Comparison of ENCODE assay signal across 11 cellular contexts in genomic region chr7:6161463-6162330, GRCh38. TPM values are rescaled to one million over a fixed set of nuclear protein-coding genes. Genes with fewer than 3 reads are reported as not detected.
A peak's percentile ranks its signal among the peaks of the same experiment; 100 is the strongest.
DNase-seq lines count a peak whose midpoint lies in the region; ATAC-seq and TF ChIP-seq lines count a peak whose summit lies in the region.
"Had no signal": no experiment of that assay in that cellular context is flagged by ENCODE, and none has a peak within 500 bp of the region (broad histone marks: within the 10 kb centered on the region; RNA-seq: fewer than 3 reads in every experiment).

No MANE protein-coding gene starts in this region.

- H3K9me3 Mint-ChIP-seq in mesothelial cell of epicardium, result no peaks in the 10 kb centered on the region
- H3K9me3 Mint-ChIP-seq: T-cell had no signal

- no peaks in the 10 kb centered on the region for H3K27me3 Mint-ChIP-seq in mesothelial cell of epicardium (ENCODE audit: low read depth)
- H3K27me3 Mint-ChIP-seq: T-cell had no signal

- ATAC-seq in GM19395 (IDR thresholded peaks at IDR 0.05; ENCODE audit: unreplicated experiment), result peak; percentile 78
- no peak for ATAC-seq in HG03025 (IDR thresholded peaks at IDR 0.05; ENCODE audit: low FRiP score, unreplicated experiment)
- no peak for ATAC-seq in GM19324 (IDR thresholded peaks at IDR 0.05; ENCODE audit: low FRiP score, unreplicated experiment)
- no peak for ATAC-seq in HG03354 (IDR thresholded peaks at IDR 0.05; ENCODE audit: poor library complexity, severe bottlenecking, unreplicated experiment)
- ATAC-seq: T-cell had no signal

- H3K9ac ChIP-seq in KMS-11, result peak overlapping the region; percentile 26; the same call in 1 of the 2 replicates

- H3K36me3 ChIP-seq in KMS-11 (ENCODE audit: insufficient read depth) (peaks cover 2% of the 10 kb centered on the region; the same call in 1 of the 2 replicates), muscle layer of duodenum (ENCODE audit: control insufficient read depth in 1 of 2, insufficient read depth in 2 of 2, low read length in 2 of 2) (peaks cover 12 to 30% of the 10 kb centered on the region in 2 donors)

- no peak overlapping the region for H3K27ac Mint-ChIP-seq in mesothelial cell of epicardium
- H3K27ac Mint-ChIP-seq: T-cell had no signal

- no peak overlapping the region for H3K4me3 Mint-ChIP-seq in mesothelial cell of epicardium
- H3K4me3 Mint-ChIP-seq: T-cell had no signal

- H3K9me3 ChIP-seq in muscle layer of duodenum (ENCODE audit: control insufficient read depth in 1 of 2, low read length in 2 of 2), result no peaks in the 10 kb centered on the region
- H3K9me3 ChIP-seq: Caco-2 had no signal

- peak overlapping the region; percentile 9; the same call in 1 of the 2 replicates for H2AFZ ChIP-seq in KMS-11 (ENCODE audit: low read depth)

- no peaks in the 10 kb centered on the region; the same call in 1 of the 2 replicates for H3K79me2 ChIP-seq in KMS-11 (ENCODE audit: insufficient read depth, low read depth)

- no peaks in the 10 kb centered on the region for H4K20me1 ChIP-seq in KMS-11 (ENCODE audit: insufficient read depth)

- DNase-seq in GM12864 (ENCODE audit: low read depth) (peak; percentile 13), mesothelial cell of epicardium (ENCODE audit: low spot score in 2 of 2, unreplicated experiment in 2 of 2) (no peak)
- DNase-seq: Caco-2, NCI-H2081, T-cell had no signal

- peaks cover 12% of the 10 kb centered on the region for H3K36me3 Mint-ChIP-seq in mesothelial cell of epicardium

- H3K27ac ChIP-seq in KMS-11, result peak overlapping the region; percentile 75
- peak overlapping the region; percentile 63 for H3K27ac ChIP-seq in muscle layer of duodenum (ENCODE audit: low read length)

- H3K4me3 ChIP-seq in GM12864 (ENCODE audit: low read depth, low read length) (no peak overlapping the region), KMS-11 (IDR thresholded peaks at IDR 0.05; ENCODE audit: insufficient read depth, low read depth, low read length) (no peak overlapping the region), muscle layer of duodenum (ENCODE audit: low read depth in 1 of 2, low read length in 2 of 2) (no peak overlapping the region)

- H3K27me3 ChIP-seq in KMS-11 (ENCODE audit: insufficient read depth, low read depth) (no peaks in the 10 kb centered on the region), muscle layer of duodenum (ENCODE audit: low read depth, low read length) (no peaks in the 10 kb centered on the region)

- peak overlapping the region; percentile 62 for H3K4me2 ChIP-seq in KMS-11

- no peak for TF ChIP-seq CTCF in GM12864 (IDR thresholded peaks at IDR 0.05; ENCODE audit: low read depth, low read length, missing control alignments)
- no peak for TF ChIP-seq CTCF in KMS-11 (conservative IDR thresholded peaks at IDR 0.05; ENCODE audit: low read depth, low read length)
- no peak for TF ChIP-seq CTCF in mesothelial cell of epicardium (IDR thresholded peaks at IDR 0.05; ENCODE audit: unreplicated experiment)

- peaks cover 19% of the 10 kb centered on the region for H3K4me1 Mint-ChIP-seq in mesothelial cell of epicardium

- peaks cover 53% of the 10 kb centered on the region for H3K4me1 ChIP-seq in KMS-11 (ENCODE audit: low read depth, poor library complexity, severe bottlenecking)
- H3K4me1 ChIP-seq in muscle layer of duodenum (ENCODE audit: control insufficient read depth in 1 of 2, insufficient read depth in 2 of 2, low read length in 2 of 2), result peaks cover 0 to 15% of the 10 kb centered on the region in 2 donors
- H3K4me1 ChIP-seq: Caco-2 had no signal

RNA-seq across cellular contexts. Expression of gene USP42, which starts 56.9 kb away (rescaled TPM):
- 22.5 to 25.8 TPM (median 23.6 TPM) in 3 replicates for total RNA-seq in mesothelial cell of epicardium
